1 cellular context compared by ENCODE assay signal in the genomic region with DNA sequence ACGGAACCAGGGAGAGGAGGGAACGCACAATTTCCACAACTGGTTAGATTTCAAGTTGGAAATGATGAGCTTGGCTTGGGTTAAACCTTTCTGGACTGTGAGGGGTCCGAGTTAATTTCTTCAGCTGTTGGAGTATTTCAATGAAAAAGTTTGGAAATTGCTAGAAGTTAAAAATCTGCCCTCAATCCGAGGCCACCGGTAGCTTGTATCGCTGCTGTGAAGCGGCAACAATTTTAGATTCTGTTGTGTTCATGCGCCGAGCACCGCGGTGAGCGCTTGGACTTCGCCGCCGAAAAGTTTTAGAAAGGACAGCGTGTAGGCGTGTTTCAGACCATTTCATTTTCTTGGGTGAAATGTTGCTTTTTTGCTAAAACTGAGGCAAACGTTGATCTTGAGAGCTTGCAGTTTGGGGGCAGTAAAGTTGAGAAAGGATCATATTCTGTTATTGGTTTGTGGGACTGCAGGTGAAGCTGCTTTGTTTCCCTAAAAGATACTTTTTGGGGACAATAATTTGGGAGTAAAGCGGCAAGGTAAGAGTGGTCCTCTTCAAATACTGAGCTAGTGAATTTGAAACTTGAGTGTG.
TF ChIP-seq lines count a peak whose summit lies in the region.

No MANE protein-coding gene starts in this region.

TF ChIP-seq in IMR-90, 13 proteins besides CTCF, POLR2A, EP300 and RAD21:
- TF ChIP-seq MXI1 (IDR thresholded peaks at IDR 0.05; ENCODE audit: borderline replicate concordance, low read depth, low read length) (peak; percentile 9; the same call in 1 of the 2 replicates), MAZ (IDR thresholded peaks at IDR 0.05; ENCODE audit: borderline replicate concordance, low read depth, low read length) (no peak; the same call in 1 of the 2 replicates)
TF ChIP-seq in IMR-90: peak in this region for 1.
